15 cellular contexts compared by ENCODE assay signal in genomic region chr3:84738101-84738500, GRCh38.
DNase-seq lines count a peak whose midpoint lies in the region; ATAC-seq and TF ChIP-seq lines count a peak whose summit lies in the region.
"Had no signal": no experiment of that assay in that cellular context is flagged by ENCODE, and none has a peak within 500 bp of the region (broad histone marks: within the 10 kb centered on the region; RNA-seq: fewer than 3 reads in every experiment).

No MANE protein-coding gene starts in this region.

- no peak overlapping the region for H3K27ac Mint-ChIP-seq in HFFc6
- H3K27ac Mint-ChIP-seq: CD14-positive monocyte had no signal

- H3K27me3 Mint-ChIP-seq in HFFc6 (ENCODE audit: insufficient read depth) = no peaks in the 10 kb centered on the region

- TF ChIP-seq CTCF in MM.1S (IDR thresholded peaks at IDR 0.05; ENCODE audit: low read length) = no peak
- no peak for TF ChIP-seq CTCF in SU-DHL-6 (IDR thresholded peaks at IDR 0.05; ENCODE audit: insufficient read depth, low read length, poor library complexity, severe bottlenecking)
- no peak for TF ChIP-seq CTCF in HFFc6 (IDR thresholded peaks at IDR 0.05)

- H3K9me3 Mint-ChIP-seq in HFFc6 = peaks cover 7% of the 10 kb centered on the region
- H3K9me3 Mint-ChIP-seq: CD14-positive monocyte had no signal

- no peaks in the 10 kb centered on the region for H3K9me2 ChIP-seq in MM.1S (replicated peaks; ENCODE audit: insufficient read depth, low read length)
- no peaks in the 10 kb centered on the region for H3K9me2 ChIP-seq in SU-DHL-6 (replicated peaks; ENCODE audit: insufficient read depth, low read length)

- ATAC-seq in sciatic nerve = no peak

- H3K4me3 ChIP-seq in MM.1S (ENCODE audit: low read length) (no peak overlapping the region), SU-DHL-6 (ENCODE audit: insufficient read depth, low read length, poor library complexity, severe bottlenecking) (no peak overlapping the region), skeletal muscle satellite cell (ENCODE audit: low read length) (no peak overlapping the region)

- H3K4me2 ChIP-seq in MM.1S (ENCODE audit: low read depth, low read length) (peak overlapping the region; percentile 15; the same call in 1 of the 2 replicates), SU-DHL-6 (ENCODE audit: low read depth, low read length, poor library complexity, severe bottlenecking) (no peak overlapping the region), skeletal muscle satellite cell (ENCODE audit: low read length) (no peak overlapping the region)

- H3K9me3 ChIP-seq in MM.1S (replicated peaks; ENCODE audit: insufficient read depth, low read length) (no peaks in the 10 kb centered on the region), SU-DHL-6 (ENCODE audit: insufficient read depth, low read length) (no peaks in the 10 kb centered on the region), skeletal muscle satellite cell (replicated peaks; ENCODE audit: low read length) (no peaks in the 10 kb centered on the region)

- intact Hi-C loops in sciatic nerve (cut with DNase I) = no loop called here

- H3K4me1 ChIP-seq in MM.1S (ENCODE audit: low read length) = 0 out of 2 replicates have a peak, but pooled peaks cover 4% of the 10 kb centered on the region
- H3K4me1 ChIP-seq in skeletal muscle satellite cell (ENCODE audit: control insufficient read depth, insufficient read depth, low read length) = peaks cover 4% of the 10 kb centered on the region

- no peaks in the 10 kb centered on the region for H3K4me1 Mint-ChIP-seq in HFFc6 (ENCODE audit: low read depth)

- H3K27ac ChIP-seq in MM.1S (ENCODE audit: low read length) = no peak overlapping the region
- no peak overlapping the region for H3K27ac ChIP-seq in SU-DHL-6 (ENCODE audit: low read depth, low read length)
- H3K27ac ChIP-seq: RWPE1 had no signal

- H3K27me3 ChIP-seq in MM.1S (replicated peaks; ENCODE audit: insufficient read depth, low read length) (no peaks in the 10 kb centered on the region), SU-DHL-6 (ENCODE audit: low read length) (no peaks in the 10 kb centered on the region), skeletal muscle satellite cell (ENCODE audit: control insufficient read depth, insufficient read depth, low read length) (no peaks in the 10 kb centered on the region)

- no peaks in the 10 kb centered on the region for H4K20me1 ChIP-seq in MM.1S (ENCODE audit: insufficient read depth, low read length)
- H4K20me1 ChIP-seq in SU-DHL-6 (ENCODE audit: low read depth, low read length) = no peaks in the 10 kb centered on the region

- H3K9ac ChIP-seq in MM.1S (ENCODE audit: low read length) = no peak overlapping the region
- no peak overlapping the region for H3K9ac ChIP-seq in SU-DHL-6 (ENCODE audit: low read length)
- peak overlapping the region; percentile 36 for H3K9ac ChIP-seq in skeletal muscle satellite cell (ENCODE audit: low read depth, low read length)

- DNase-seq in NCI-H1694 treated with DMSO at 0.1 percent for 48 hours (lab: John Stamatoyannopoulos, UW) = peak; percentile 17
- no peak for DNase-seq in NCI-H1694 (lab: John Stamatoyannopoulos, UW)
- DNase-seq in MM.1S = no peak
- no peak for DNase-seq in HFFc6
- DNase-seq in sciatic nerve (ENCODE audit: low spot score) = no peak
- no peak for DNase-seq in HuH-7.5 (ENCODE audit: low spot score)
- DNase-seq: EL; H7; NCI-H446 treated with DMSO at 0.1 percent for 48 hours; NK-92 treated with Interleukin-12 subunit alpha and Interleukin-12 subunit beta, amount 100 ng/mL, for 24 hours; OCI-M1 had no signal

- H3K36me3 ChIP-seq in MM.1S (replicated peaks; ENCODE audit: insufficient read depth, low read length) (no peaks in the 10 kb centered on the region), SU-DHL-6 (ENCODE audit: low read length) (no peaks in the 10 kb centered on the region), skeletal muscle satellite cell (ENCODE audit: insufficient read depth, low read length) (no peaks in the 10 kb centered on the region)

- H3F3A ChIP-seq in MM.1S (ENCODE audit: insufficient read depth, low read length) (no peaks in the 10 kb centered on the region), SU-DHL-6 (ENCODE audit: insufficient read depth) (no peaks in the 10 kb centered on the region)

- no peaks in the 10 kb centered on the region for H3K79me2 ChIP-seq in MM.1S (ENCODE audit: low read length)
- H3K79me2 ChIP-seq in SU-DHL-6 (ENCODE audit: insufficient read depth, low read length) = no peaks in the 10 kb centered on the region

- no peaks in the 10 kb centered on the region for H3K36me3 Mint-ChIP-seq in HFFc6 (ENCODE audit: low read depth)
- H3K36me3 Mint-ChIP-seq: CD14-positive monocyte had no signal

- H2AFZ ChIP-seq in MM.1S (ENCODE audit: low read length) (no peak overlapping the region), SU-DHL-6 (ENCODE audit: low read depth, low read length, severe bottlenecking) (peak overlapping the region; percentile 58)

- H3K4me3 Mint-ChIP-seq in HFFc6 = no peak overlapping the region
- H3K4me3 Mint-ChIP-seq: CD14-positive monocyte had no signal
